In genomic region chr16:85689285-85689949, GRCh38 we compare ENCODE assay signal across 7 cellular contexts. TPM values are rescaled to one million over a fixed set of nuclear protein-coding genes. Genes with fewer than 3 reads are reported as not detected.
DNase-seq lines count a peak whose midpoint lies in the region; ATAC-seq and TF ChIP-seq lines count a peak whose summit lies in the region.

No MANE protein-coding gene starts in this region.

- no peak for ATAC-seq in HG03196 (IDR thresholded peaks at IDR 0.05; ENCODE audit: unreplicated experiment)
- no peak for ATAC-seq in GM19397 (IDR thresholded peaks at IDR 0.05; ENCODE audit: unreplicated experiment)

- H3K4me3 ChIP-seq in GM12865 (ENCODE audit: low read depth, low read length) (peak overlapping the region; percentile 58), epithelial cell of proximal tubule (ENCODE audit: low read depth, low read length) (peak overlapping the region; percentile 44), retinal pigment epithelial cell (ENCODE audit: low read length) (peak overlapping the region; percentile 42)

- TF ChIP-seq CTCF in GM12865 (IDR thresholded peaks at IDR 0.05; ENCODE audit: insufficient read depth, low read depth, low read length, missing control alignments) (no peak), epithelial cell of proximal tubule (conservative IDR thresholded peaks at IDR 0.05; ENCODE audit: low read depth, low read length) (no peak), retinal pigment epithelial cell (conservative IDR thresholded peaks at IDR 0.05; ENCODE audit: low read depth, low read length) (no peak)

- no peak for DNase-seq in GM12865 (ENCODE audit: low read depth)
- DNase-seq in NCI-H69 (lab: John Stamatoyannopoulos, UW): peak; percentile 73
- DNase-seq in epithelial cell of proximal tubule (ENCODE audit: low read depth): no peak
- no peak for DNase-seq in retinal pigment epithelial cell (ENCODE audit: low read depth)
- DNase-seq in SK-N-DZ (ENCODE audit: low spot score): no peak

RNA-seq across cellular contexts. Expression of gene GINS2, which starts 0.7 kb away (rescaled TPM):
- 40.2 and 50.9 TPM in 2 replicates for total RNA-seq in epithelial cell of proximal tubule
- 102 and 106 TPM in 2 replicates for polyA plus RNA-seq in SK-N-DZ (2014; cell fraction: cytosol; rRNA removed)
- 64.7 and 66.3 TPM in 2 replicates for polyA plus RNA-seq in SK-N-DZ (2014; cell fraction: nucleus; rRNA removed)
